ENCODE assay signal across 22 cellular contexts in the genomic region with DNA sequence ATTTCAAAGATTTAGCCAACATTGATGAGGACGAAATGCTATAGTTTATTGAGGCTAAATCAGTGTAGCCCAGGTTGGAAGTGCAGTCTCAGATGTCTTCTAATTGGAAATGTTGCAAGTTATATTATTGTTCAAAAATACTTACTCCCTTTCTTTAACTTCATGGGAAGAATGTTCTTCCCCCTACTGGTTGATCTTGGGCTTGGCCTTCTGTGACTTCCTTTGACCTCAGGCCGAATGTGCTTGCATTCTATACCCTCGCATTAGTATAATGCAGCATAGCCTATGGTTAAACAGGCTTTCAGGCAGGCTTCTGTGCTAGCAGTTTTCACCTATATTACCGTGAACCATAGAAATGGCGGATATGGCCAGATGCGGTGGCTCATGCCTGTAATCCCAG.
"Had no signal": no experiment of that assay in that cellular context is flagged by ENCODE, and none has a peak within 500 bp of the region (broad histone marks: within the 10 kb centered on the region; RNA-seq: fewer than 3 reads in every experiment).

No MANE protein-coding gene starts in this region.

- DNase-seq: activated CD4-positive, alpha-beta memory T cell treated with anti-CD3 and anti-CD28 coated beads for 36 hours; activated CD4-positive, alpha-beta T cell treated with anti-CD3 and anti-CD28 coated beads, Interleukin-2, amount 10 ng/mL, durations not matched to agents 24 days and 14 days; activated CD8-positive, alpha-beta memory T cell treated with anti-CD3 and anti-CD28 coated beads, Interleukin-2, amount 50 U/mL, for 4 hours; activated gamma-delta T cell; activated naive CD4-positive, alpha-beta T cell treated with anti-CD3 and anti-CD28 coated beads, Interleukin-2, amount 10 ng/mL, durations not matched to agents 7 days and 5 days; activated T-cell treated with anti-CD3 and anti-CD28 coated beads, Interleukin-2, amount 50 U/mL, for 1 hour; amniotic stem cell; caudate nucleus; cortex of kidney; esophagus squamous epithelium; gastrocnemius medialis; midbrain; naive thymus-derived CD4-positive, alpha-beta T cell; ovary; stimulated activated CD4-positive, alpha-beta T cell treated with anti-CD3 and anti-CD28 coated beads, Interleukin-2, amount 100 ng/mL, for 48 hours; stimulated activated naive CD4-positive, alpha-beta T cell treated with Interleukin-2 at 50 U/mL for 16 hours; testis; transverse colon; uterus had no signal

- H3K79me2 ChIP-seq: hepatocyte had no signal

- H3K27ac ChIP-seq: esophagus squamous epithelium, gastrocnemius medialis, hepatocyte, ovary, right lobe of liver, testis, transverse colon, uterus had no signal

- H3K4me1 ChIP-seq: gastrocnemius medialis, testis, uterus had no signal

- H3K27me3 ChIP-seq: esophagus squamous epithelium, gastrocnemius medialis, hepatocyte, ovary, right lobe of liver, testis, transverse colon, uterus had no signal

- H3K36me3 ChIP-seq: esophagus squamous epithelium, gastrocnemius medialis, ovary, right lobe of liver, transverse colon, uterus had no signal

- H3K4me3 ChIP-seq: esophagus squamous epithelium, gastrocnemius medialis, hepatocyte, ovary, right lobe of liver, testis, transverse colon, uterus had no signal

- ATAC-seq: activated CD4-positive, CD25-positive, alpha-beta regulatory T cell treated with anti-CD3 and anti-CD28 coated beads, Interleukin-2, amount 50 U/mL, for 24 hours; gastrocnemius medialis; naive thymus-derived CD4-positive, alpha-beta T cell; right lobe of liver had no signal

- H3K4me2 ChIP-seq: hepatocyte had no signal
